In genomic region chr2:9539530-9539929, GRCh38 we compare ENCODE assay signal across 11 cellular contexts. TPM values are rescaled to one million over a fixed set of nuclear protein-coding genes. Genes with fewer than 3 reads are reported as not detected.
DNase-seq lines count a peak whose midpoint lies in the region; ATAC-seq and TF ChIP-seq lines count a peak whose summit lies in the region.
"Had no signal": no experiment of that assay in that cellular context is flagged by ENCODE, and none has a peak within 500 bp of the region (broad histone marks: within the 10 kb centered on the region; RNA-seq: fewer than 3 reads in every experiment).

No MANE protein-coding gene starts in this region.

- H3K27ac Mint-ChIP-seq in activated naive CD8-positive, alpha-beta T cell treated with anti-CD3 and anti-CD28 coated beads, Interleukin-2, amount 50 U/mL, for 24 hours: peak overlapping the region; percentile 8
- H3K27ac Mint-ChIP-seq in activated naive CD8-positive, alpha-beta T cell treated with anti-CD3 and anti-CD28 coated beads for 36 hours: no peak overlapping the region
- H3K27ac Mint-ChIP-seq in dendritic cell treated with granulocyte-macrophage colony-stimulating factor and Interleukin-4, amounts not matched to agents 40 ng/mL and 50 ng/mL, for 4 days: peak overlapping the region; percentile 84
- peak overlapping the region; percentile 70 to 79 (median 71) for H3K27ac Mint-ChIP-seq in nephron
- H3K27ac Mint-ChIP-seq: activated naive CD8-positive, alpha-beta T cell treated with anti-CD3 and anti-CD28 coated beads, Interleukin-2, amount 10 ng/mL, durations not matched to agents 7 days and 5 days had no signal

- no peaks in the 10 kb centered on the region for H3K9me3 Mint-ChIP-seq in activated naive CD8-positive, alpha-beta T cell treated with anti-CD3 and anti-CD28 coated beads, Interleukin-2, amount 50 U/mL, for 24 hours
- H3K9me3 Mint-ChIP-seq in activated naive CD8-positive, alpha-beta T cell treated with anti-CD3 and anti-CD28 coated beads for 36 hours: no peaks in the 10 kb centered on the region
- H3K9me3 Mint-ChIP-seq in dendritic cell treated with granulocyte-macrophage colony-stimulating factor and Interleukin-4, amounts not matched to agents 40 ng/mL and 50 ng/mL, for 4 days: no peaks in the 10 kb centered on the region
- H3K9me3 Mint-ChIP-seq in nephron: no peaks in the 10 kb centered on the region
- H3K9me3 Mint-ChIP-seq: activated naive CD8-positive, alpha-beta T cell treated with anti-CD3 and anti-CD28 coated beads, Interleukin-2, amount 10 ng/mL, durations not matched to agents 7 days and 5 days had no signal

- H3K4me3 Mint-ChIP-seq in activated naive CD8-positive, alpha-beta T cell treated with anti-CD3 and anti-CD28 coated beads, Interleukin-2, amount 50 U/mL, for 24 hours: no peak overlapping the region
- no peak overlapping the region for H3K4me3 Mint-ChIP-seq in activated naive CD8-positive, alpha-beta T cell treated with anti-CD3 and anti-CD28 coated beads for 36 hours
- H3K4me3 Mint-ChIP-seq in dendritic cell treated with granulocyte-macrophage colony-stimulating factor and Interleukin-4, amounts not matched to agents 40 ng/mL and 50 ng/mL, for 4 days: peak overlapping the region; percentile 51
- H3K4me3 Mint-ChIP-seq in nephron: no peak overlapping the region
- H3K4me3 Mint-ChIP-seq: activated naive CD8-positive, alpha-beta T cell treated with anti-CD3 and anti-CD28 coated beads, Interleukin-2, amount 10 ng/mL, durations not matched to agents 7 days and 5 days had no signal

- no peak for DNase-seq in activated naive CD8-positive, alpha-beta T cell treated with anti-CD3 and anti-CD28 coated beads, Interleukin-2, amount 50 U/mL, for 24 hours
- no peak for DNase-seq in activated naive CD8-positive, alpha-beta T cell treated with anti-CD3 and anti-CD28 coated beads for 36 hours
- DNase-seq in ACHN: no peak
- DNase-seq: activated naive CD8-positive, alpha-beta T cell treated with anti-CD3 and anti-CD28 coated beads, Interleukin-2, amount 10 ng/mL, durations not matched to agents 7 days and 5 days; NCI-H510A; stimulated activated CD4-positive, alpha-beta T cell treated with anti-CD3 and anti-CD28 coated beads, Interleukin-4, amount 100 ng/mL, for 4 hours had no signal

- H3K27me3 Mint-ChIP-seq in activated naive CD8-positive, alpha-beta T cell treated with anti-CD3 and anti-CD28 coated beads, Interleukin-2, amount 50 U/mL, for 24 hours: no peaks in the 10 kb centered on the region
- H3K27me3 Mint-ChIP-seq in activated naive CD8-positive, alpha-beta T cell treated with anti-CD3 and anti-CD28 coated beads for 36 hours: no peaks in the 10 kb centered on the region
- no peaks in the 10 kb centered on the region for H3K27me3 Mint-ChIP-seq in dendritic cell treated with granulocyte-macrophage colony-stimulating factor and Interleukin-4, amounts not matched to agents 40 ng/mL and 50 ng/mL, for 4 days
- no peaks in the 10 kb centered on the region for H3K27me3 Mint-ChIP-seq in nephron (ENCODE audit: low read depth)
- H3K27me3 Mint-ChIP-seq: activated naive CD8-positive, alpha-beta T cell treated with anti-CD3 and anti-CD28 coated beads, Interleukin-2, amount 10 ng/mL, durations not matched to agents 7 days and 5 days had no signal

- no peak for ATAC-seq in activated naive CD8-positive, alpha-beta T cell treated with anti-CD3 and anti-CD28 coated beads, Interleukin-2, amount 50 U/mL, for 24 hours
- ATAC-seq in HG02938 (IDR thresholded peaks at IDR 0.05; ENCODE audit: unreplicated experiment): no peak
- no peak for ATAC-seq in GM18867 (IDR thresholded peaks at IDR 0.05; ENCODE audit: unreplicated experiment)
- no peak for ATAC-seq in HG03139 (IDR thresholded peaks at IDR 0.05; ENCODE audit: unreplicated experiment)

- in situ Hi-C loops in ACHN (cut with HindIII; ENCODE audit: low pct_ligation_motif_present, low pct_unique_long_range_greater_than_20kb, low sequenced_read_pairs): no loop called here

- peaks cover 13% of the 10 kb centered on the region for H3K36me3 Mint-ChIP-seq in activated naive CD8-positive, alpha-beta T cell treated with anti-CD3 and anti-CD28 coated beads, Interleukin-2, amount 50 U/mL, for 24 hours (ENCODE audit: low read depth)
- H3K36me3 Mint-ChIP-seq in activated naive CD8-positive, alpha-beta T cell treated with anti-CD3 and anti-CD28 coated beads for 36 hours: peaks cover 12% of the 10 kb centered on the region
- H3K36me3 Mint-ChIP-seq in dendritic cell treated with granulocyte-macrophage colony-stimulating factor and Interleukin-4, amounts not matched to agents 40 ng/mL and 50 ng/mL, for 4 days (ENCODE audit: low read depth): peaks cover 26% of the 10 kb centered on the region
- H3K36me3 Mint-ChIP-seq in nephron (ENCODE audit: low read depth): peaks cover 33% of the 10 kb centered on the region

- TF ChIP-seq CTCF in nephron (IDR thresholded peaks at IDR 0.05; ENCODE audit: unreplicated experiment in 3 of 3): no peak

- H3K4me1 Mint-ChIP-seq in activated naive CD8-positive, alpha-beta T cell treated with anti-CD3 and anti-CD28 coated beads, Interleukin-2, amount 50 U/mL, for 24 hours: peaks cover 38% of the 10 kb centered on the region
- peaks cover 27% of the 10 kb centered on the region for H3K4me1 Mint-ChIP-seq in activated naive CD8-positive, alpha-beta T cell treated with anti-CD3 and anti-CD28 coated beads for 36 hours
- peaks cover 47% of the 10 kb centered on the region for H3K4me1 Mint-ChIP-seq in dendritic cell treated with granulocyte-macrophage colony-stimulating factor and Interleukin-4, amounts not matched to agents 40 ng/mL and 50 ng/mL, for 4 days (ENCODE audit: low read depth)
- H3K4me1 Mint-ChIP-seq in nephron: peaks cover 35% of the 10 kb centered on the region

- intact Hi-C loops in dendritic cell treated with granulocyte-macrophage colony-stimulating factor and Interleukin-4, amounts not matched to agents 40 ng/mL and 50 ng/mL, for 4 days (cut with micrococcal nuclease): loop anchor here (1.0 to 5.0 kb wide), 2 partner anchors 13 to 88 kb away; no protein-coding TSS in a partner anchor

RNA-seq across cellular contexts. Expression of gene ADAM17, which starts 16.1 kb away (rescaled TPM):
- total RNA-seq in activated naive CD8-positive, alpha-beta T cell treated with anti-CD3 and anti-CD28 coated beads for 36 hours: 10 to 100 TPM; 13.4 to 14.5 TPM
